16 cellular contexts compared by ENCODE assay signal in the genomic region with DNA sequence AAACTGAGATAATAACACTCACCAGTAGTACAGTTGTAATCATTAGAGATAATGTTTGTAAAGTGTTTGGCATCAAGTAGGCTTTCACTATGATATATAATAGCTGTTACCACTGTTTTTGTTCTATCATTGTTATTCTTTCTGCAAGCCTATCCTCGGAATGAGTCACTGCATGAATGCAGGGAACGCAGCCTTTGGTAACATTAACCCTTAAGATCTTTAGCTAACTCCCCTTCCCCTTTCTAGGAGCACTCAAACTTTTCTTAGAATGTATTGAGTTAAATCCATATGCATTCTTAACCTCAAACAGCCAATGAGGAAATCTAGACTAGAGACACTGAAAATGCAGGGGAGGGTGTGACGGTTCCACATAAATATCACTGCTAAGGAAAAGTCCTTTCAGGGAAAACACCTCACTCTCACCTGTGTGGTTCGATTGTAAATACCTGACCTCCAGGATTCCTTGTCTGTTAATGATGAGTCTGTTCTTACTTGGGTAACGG.
DNase-seq lines count a peak whose midpoint lies in the region; ATAC-seq and TF ChIP-seq lines count a peak whose summit lies in the region.
"Had no signal": no experiment of that assay in that cellular context is flagged by ENCODE, and none has a peak within 500 bp of the region (broad histone marks: within the 10 kb centered on the region; RNA-seq: fewer than 3 reads in every experiment).

No MANE protein-coding gene starts in this region.

- H3K27me3 Mint-ChIP-seq in neural progenitor cell (ENCODE audit: insufficient read depth, low read depth) (peaks cover 6% of the 10 kb centered on the region), Calu3 (ENCODE audit: unreplicated experiment) (no peaks in the 10 kb centered on the region)
- H3K27me3 Mint-ChIP-seq: activated CD4-positive, alpha-beta T cell treated with anti-CD3 and anti-CD28 coated beads, Interleukin-2, amount 10 ng/mL, durations not matched to agents 7 days and 5 days had no signal

- H3K4me1 ChIP-seq in neural progenitor cell = no peaks in the 10 kb centered on the region
- H3K4me1 ChIP-seq: lower lobe of right lung had no signal

- no peaks in the 10 kb centered on the region for H3K36me3 ChIP-seq in neural progenitor cell
- H3K36me3 ChIP-seq: lower lobe of right lung, ovary had no signal

- DNase-seq in H4 (ENCODE audit: low spot score) = peak; percentile 28
- peak; percentile 8 for DNase-seq in NCI-H345 (lab: John Stamatoyannopoulos, UW)
- peak; percentile 66 for DNase-seq in choroid plexus epithelial cell (ENCODE audit: low read depth)
- no peak for DNase-seq in neural progenitor cell (ENCODE audit: low spot score)
- no peak for DNase-seq in Right ventricle myocardium inferior (ENCODE audit: missing footprints)
- DNase-seq in SKM-1 (lab: John Stamatoyannopoulos, UW; ENCODE audit: unreplicated experiment) = no peak
- DNase-seq in NCI-H1105 (lab: John Stamatoyannopoulos, UW) = no peak
- DNase-seq in Calu3 = no peak
- DNase-seq: activated CD4-positive, alpha-beta T cell treated with anti-CD3 and anti-CD28 coated beads, Interleukin-2, amount 10 ng/mL, durations not matched to agents 7 days and 5 days; activated gamma-delta T cell; CD8-positive, alpha-beta memory T cell; glutamatergic neuron; lower lobe of right lung; NCI-H524 treated with DMSO at 0.1 percent for 48 hours; ovary had no signal

- CTCF ChIA-PET in Calu3 (lab: Charles Lee) = no interaction called here

- H3K27ac Mint-ChIP-seq in neural progenitor cell = no peak overlapping the region
- H3K27ac Mint-ChIP-seq in Calu3 (ENCODE audit: unreplicated experiment) = no peak overlapping the region
- H3K27ac Mint-ChIP-seq: activated CD4-positive, alpha-beta T cell treated with anti-CD3 and anti-CD28 coated beads, Interleukin-2, amount 10 ng/mL, durations not matched to agents 7 days and 5 days; CD8-positive, alpha-beta memory T cell had no signal

- BruUV-seq in Calu3 (replicated peaks; lab: Mats Ljungman, UMichigan) = no TSS peak

- H3K4me1 Mint-ChIP-seq in neural progenitor cell (no peaks in the 10 kb centered on the region), Calu3 (ENCODE audit: low read depth, unreplicated experiment) (peaks cover 15% of the 10 kb centered on the region)
- H3K4me1 Mint-ChIP-seq: activated CD4-positive, alpha-beta T cell treated with anti-CD3 and anti-CD28 coated beads, Interleukin-2, amount 10 ng/mL, durations not matched to agents 7 days and 5 days; CD8-positive, alpha-beta memory T cell had no signal

- H3K4me3 Mint-ChIP-seq in neural progenitor cell = no peak overlapping the region
- no peak overlapping the region for H3K4me3 Mint-ChIP-seq in Calu3 (ENCODE audit: low read depth, unreplicated experiment)
- H3K4me3 Mint-ChIP-seq: activated CD4-positive, alpha-beta T cell treated with anti-CD3 and anti-CD28 coated beads, Interleukin-2, amount 10 ng/mL, durations not matched to agents 7 days and 5 days; CD8-positive, alpha-beta memory T cell had no signal

- H3K9ac ChIP-seq in neural progenitor cell = no peak overlapping the region
- H3K9ac ChIP-seq: KMS-11 had no signal

- no peak overlapping the region for H3K27ac ChIP-seq in neural progenitor cell
- H3K27ac ChIP-seq: KMS-11, lower lobe of right lung, ovary had no signal

- no peak overlapping the region for H3K4me2 ChIP-seq in neural progenitor cell
- H3K4me2 ChIP-seq: KMS-11 had no signal

- no peaks in the 10 kb centered on the region for H3K9me3 Mint-ChIP-seq in neural progenitor cell
- H3K9me3 Mint-ChIP-seq in Calu3 (ENCODE audit: low read depth, unreplicated experiment) = no peaks in the 10 kb centered on the region

- no peaks in the 10 kb centered on the region for H3K27me3 ChIP-seq in neural progenitor cell
- H3K27me3 ChIP-seq: ovary had no signal

- intact Hi-C loops in Right ventricle myocardium inferior (cut with DNase I) = no loop called here
- intact Hi-C loops in Calu3 (cut with micrococcal nuclease; ENCODE audit: unreplicated experiment) = no loop called here

- H2AFZ ChIP-seq in neural progenitor cell (replicated peaks) = peak overlapping the region; percentile 19

- TF ChIP-seq CTCF in choroid plexus epithelial cell (conservative IDR thresholded peaks at IDR 0.05; ENCODE audit: low read depth, low read length) (no peak), neural progenitor cell (IDR thresholded peaks at IDR 0.05) (no peak), Calu3 (IDR thresholded peaks at IDR 0.05; ENCODE audit: unreplicated experiment) (no peak)

- no peak for ATAC-seq in Right ventricle myocardium inferior
- ATAC-seq: lower lobe of right lung had no signal

- H3K4me3 ChIP-seq in choroid plexus epithelial cell (ENCODE audit: low read depth, low read length) (no peak overlapping the region), neural progenitor cell (no peak overlapping the region)
- H3K4me3 ChIP-seq: lower lobe of right lung, ovary had no signal

- H4K20me1 ChIP-seq in neural progenitor cell (ENCODE audit: low read depth) = no peaks in the 10 kb centered on the region

- H3K36me3 Mint-ChIP-seq in neural progenitor cell = no peaks in the 10 kb centered on the region
- no peaks in the 10 kb centered on the region for H3K36me3 Mint-ChIP-seq in Calu3 (ENCODE audit: insufficient read depth, unreplicated experiment)
- H3K36me3 Mint-ChIP-seq: CD8-positive, alpha-beta memory T cell had no signal

- no peaks in the 10 kb centered on the region for H3F3A ChIP-seq in neural progenitor cell (ENCODE audit: low read depth)

- H3K79me2 ChIP-seq in neural progenitor cell (ENCODE audit: low read depth) = no peaks in the 10 kb centered on the region

- no peaks in the 10 kb centered on the region for H3K9me3 ChIP-seq in neural progenitor cell (ENCODE audit: low read depth)
- H3K9me3 ChIP-seq: lower lobe of right lung, ovary had no signal

Comparison
In these comparisons a context has a peak if more than half of its experiments do, and no peak if none do; other contexts are left out.
1. DNase-seq: peak in H4 (single experiment), NCI-H345 (single experiment) and choroid plexus epithelial cell (single experiment); none in neural progenitor cell (single experiment), Right ventricle myocardium inferior (single experiment), SKM-1 (single experiment), NCI-H1105 (single experiment) and Calu3 (single experiment).